Comparison of ENCODE assay signal across 1 cellular context in genomic region chr10:69061305-69062161, GRCh38.
TF ChIP-seq lines count a peak whose summit lies in the region.

No MANE protein-coding gene starts in this region.

TF ChIP-seq in GM12878, 131 proteins besides CTCF, POLR2A, EP300 and RAD21 (continued from another document and continues in another):
- no peak for TF ChIP-seq REST (IDR thresholded peaks at IDR 0.05; ENCODE audit: low read depth, low read length)
- no peak for TF ChIP-seq CBX5 (IDR thresholded peaks at IDR 0.05; ENCODE audit: low read depth)
- TF ChIP-seq RCOR1 (conservative IDR thresholded peaks at IDR 0.05; ENCODE audit: low read depth, low read length), result no peak
- TF ChIP-seq RUNX3 (IDR thresholded peaks at IDR 0.05; ENCODE audit: low read length), result peak; percentile 38; the same call in 1 of the 2 replicates
- no peak for TF ChIP-seq HCFC1 (IDR thresholded peaks at IDR 0.05; ENCODE audit: low read length)
- TF ChIP-seq ZNF622 (IDR thresholded peaks at IDR 0.05), result no peak
- peak; percentile 22; the same call in 1 of the 2 replicates for TF ChIP-seq CREB1 (IDR thresholded peaks at IDR 0.05; ENCODE audit: low read depth)
- peak; percentile 61; the same call in 1 of the 2 replicates for TF ChIP-seq MTA2 (IDR thresholded peaks at IDR 0.05; ENCODE audit: low read depth)
- TF ChIP-seq RAD51 (IDR thresholded peaks at IDR 0.05), result no peak
- TF ChIP-seq MEF2B (IDR thresholded peaks at IDR 0.05; ENCODE audit: partially characterized antibody, poor library complexity, severe bottlenecking), result peak; percentile 45
- no peak for TF ChIP-seq SRF (IDR thresholded peaks at IDR 0.05; ENCODE audit: low read depth in 2 of 2, low read length in 2 of 2)
- 0 out of 2 replicates have a peak, but pooled peaks have one; percentile 16 for TF ChIP-seq ATF7 (IDR thresholded peaks at IDR 0.05; ENCODE audit: low read depth)
- no peak for TF ChIP-seq NRF1 (conservative IDR thresholded peaks at IDR 0.05; ENCODE audit: low read depth, low read length)
- no peak for TF ChIP-seq SUZ12 (IDR thresholded peaks at IDR 0.05; ENCODE audit: unreplicated experiment)
- no peak for TF ChIP-seq FOS (IDR thresholded peaks at IDR 0.05; ENCODE audit: borderline replicate concordance, extremely low read depth, insufficient read length)
- no peak for TF ChIP-seq IRF4 (IDR thresholded peaks at IDR 0.05; ENCODE audit: low read depth, low read length)
- no peak for TF ChIP-seq HDGF (IDR thresholded peaks at IDR 0.05)
- no peak for TF ChIP-seq SUPT20H (IDR thresholded peaks at IDR 0.05; ENCODE audit: borderline replicate concordance, control insufficient read depth, low read depth, low read length)
- no peak for TF ChIP-seq TARDBP (IDR thresholded peaks at IDR 0.05; ENCODE audit: borderline replicate concordance)
- TF ChIP-seq, protein P1, sequence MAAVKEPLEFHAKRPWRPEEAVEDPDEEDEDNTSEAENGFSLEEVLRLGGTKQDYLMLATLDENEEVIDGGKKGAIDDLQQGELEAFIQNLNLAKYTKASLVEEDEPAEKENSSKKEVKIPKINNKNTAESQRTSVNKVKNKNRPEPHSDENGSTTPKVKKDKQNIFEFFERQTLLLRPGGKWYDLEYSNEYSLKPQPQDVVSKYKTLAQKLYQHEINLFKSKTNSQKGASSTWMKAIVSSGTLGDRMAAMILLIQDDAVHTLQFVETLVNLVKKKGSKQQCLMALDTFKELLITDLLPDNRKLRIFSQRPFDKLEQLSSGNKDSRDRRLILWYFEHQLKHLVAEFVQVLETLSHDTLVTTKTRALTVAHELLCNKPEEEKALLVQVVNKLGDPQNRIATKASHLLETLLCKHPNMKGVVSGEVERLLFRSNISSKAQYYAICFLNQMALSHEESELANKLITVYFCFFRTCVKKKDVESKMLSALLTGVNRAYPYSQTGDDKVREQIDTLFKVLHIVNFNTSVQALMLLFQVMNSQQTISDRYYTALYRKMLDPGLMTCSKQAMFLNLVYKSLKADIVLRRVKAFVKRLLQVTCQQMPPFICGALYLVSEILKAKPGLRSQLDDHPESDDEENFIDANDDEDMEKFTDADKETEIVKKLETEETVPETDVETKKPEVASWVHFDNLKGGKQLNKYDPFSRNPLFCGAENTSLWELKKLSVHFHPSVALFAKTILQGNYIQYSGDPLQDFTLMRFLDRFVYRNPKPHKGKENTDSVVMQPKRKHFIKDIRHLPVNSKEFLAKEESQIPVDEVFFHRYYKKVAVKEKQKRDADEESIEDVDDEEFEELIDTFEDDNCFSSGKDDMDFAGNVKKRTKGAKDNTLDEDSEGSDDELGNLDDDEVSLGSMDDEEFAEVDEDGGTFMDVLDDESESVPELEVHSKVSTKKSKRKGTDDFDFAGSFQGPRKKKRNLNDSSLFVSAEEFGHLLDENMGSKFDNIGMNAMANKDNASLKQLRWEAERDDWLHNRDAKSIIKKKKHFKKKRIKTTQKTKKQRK (IDR thresholded peaks at IDR 0.05; ENCODE audit: low read depth, low read length), result no peak
- TF ChIP-seq SPI1 (IDR thresholded peaks at IDR 0.05; ENCODE audit: borderline replicate concordance, insufficient read depth, low read depth, low read length), result peak; percentile 54; the same call in 1 of the 2 replicates
- no peak for TF ChIP-seq ESRRA (IDR thresholded peaks at IDR 0.05; ENCODE audit: low read length)
- 0 out of 2 replicates have a peak, but pooled peaks have one; percentile 29 for TF ChIP-seq GATAD2B (conservative IDR thresholded peaks at IDR 0.05; ENCODE audit: low read depth)
- TF ChIP-seq ZBTB33 (IDR thresholded peaks at IDR 0.05), result no peak
- no peak for TF ChIP-seq POU2F2 (IDR thresholded peaks at IDR 0.05; ENCODE audit: borderline replicate concordance, low read depth, low read length)
- no peak for TF ChIP-seq ETV6 (conservative IDR thresholded peaks at IDR 0.05 in 1 of 2, IDR thresholded peaks at IDR 0.05 in 1 of 2; ENCODE audit: borderline replicate concordance in 1 of 2, low read depth in 1 of 2)
- TF ChIP-seq RELA (IDR thresholded peaks at IDR 0.05; ENCODE audit: borderline replicate concordance, partially characterized antibody), result no peak
- TF ChIP-seq, protein P2, sequence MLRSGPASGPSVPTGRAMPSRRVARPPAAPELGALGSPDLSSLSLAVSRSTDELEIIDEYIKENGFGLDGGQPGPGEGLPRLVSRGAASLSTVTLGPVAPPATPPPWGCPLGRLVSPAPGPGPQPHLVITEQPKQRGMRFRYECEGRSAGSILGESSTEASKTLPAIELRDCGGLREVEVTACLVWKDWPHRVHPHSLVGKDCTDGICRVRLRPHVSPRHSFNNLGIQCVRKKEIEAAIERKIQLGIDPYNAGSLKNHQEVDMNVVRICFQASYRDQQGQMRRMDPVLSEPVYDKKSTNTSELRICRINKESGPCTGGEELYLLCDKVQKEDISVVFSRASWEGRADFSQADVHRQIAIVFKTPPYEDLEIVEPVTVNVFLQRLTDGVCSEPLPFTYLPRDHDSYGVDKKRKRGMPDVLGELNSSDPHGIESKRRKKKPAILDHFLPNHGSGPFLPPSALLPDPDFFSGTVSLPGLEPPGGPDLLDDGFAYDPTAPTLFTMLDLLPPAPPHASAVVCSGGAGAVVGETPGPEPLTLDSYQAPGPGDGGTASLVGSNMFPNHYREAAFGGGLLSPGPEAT (IDR thresholded peaks at IDR 0.05; ENCODE audit: low read depth), result peak; percentile 43; the same call in 1 of the 2 replicates
- TF ChIP-seq HDAC6 (IDR thresholded peaks at IDR 0.05; ENCODE audit: unreplicated experiment), result no peak
- peak; percentile 58; the same call in 1 of the 2 replicates for TF ChIP-seq EED (IDR thresholded peaks at IDR 0.05; ENCODE audit: low read depth)
- TF ChIP-seq FOXM1 (IDR thresholded peaks at IDR 0.05; ENCODE audit: low read depth, low read length), result no peak
- TF ChIP-seq NFXL1 (IDR thresholded peaks at IDR 0.05; ENCODE audit: borderline replicate concordance), result no peak
- no peak for TF ChIP-seq E4F1 (IDR thresholded peaks at IDR 0.05; ENCODE audit: borderline replicate concordance, partially characterized antibody)
- TF ChIP-seq BACH1 (IDR thresholded peaks at IDR 0.05; ENCODE audit: borderline replicate concordance), result no peak
- TF ChIP-seq SIX5 (IDR thresholded peaks at IDR 0.05; ENCODE audit: low read depth, low read length, severe bottlenecking), result no peak
- TF ChIP-seq ZBTB11 (CRISPR knock-in tag; IDR thresholded peaks at IDR 0.05), result no peak
- TF ChIP-seq CBFB (IDR thresholded peaks at IDR 0.05; ENCODE audit: low read depth), result no peak
- no peak for TF ChIP-seq MYB (IDR thresholded peaks at IDR 0.05; ENCODE audit: borderline replicate concordance, low read depth, low read length)
- TF ChIP-seq, protein P3, sequence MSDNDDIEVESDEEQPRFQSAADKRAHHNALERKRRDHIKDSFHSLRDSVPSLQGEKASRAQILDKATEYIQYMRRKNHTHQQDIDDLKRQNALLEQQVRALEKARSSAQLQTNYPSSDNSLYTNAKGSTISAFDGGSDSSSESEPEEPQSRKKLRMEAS (IDR thresholded peaks at IDR 0.05; ENCODE audit: low read depth, low read length), result no peak; the same call in 1 of the 2 replicates
- TF ChIP-seq ASH2L (IDR thresholded peaks at IDR 0.05; ENCODE audit: borderline replicate concordance, low read depth), result no peak
- no peak for TF ChIP-seq RBBP5 (conservative IDR thresholded peaks at IDR 0.05)
- TF ChIP-seq CREM (IDR thresholded peaks at IDR 0.05; ENCODE audit: low read depth), result 0 out of 2 replicates have a peak, but pooled peaks have one; percentile 32
